Comparison of ENCODE assay signal across 8 cellular contexts in genomic region chr21:34020005-34020847, GRCh38. TPM values are rescaled to one million over a fixed set of nuclear protein-coding genes. Genes with fewer than 3 reads are reported as not detected.
A peak's percentile ranks its signal among the peaks of the same experiment; 100 is the strongest.
DNase-seq lines count a peak whose midpoint lies in the region; ATAC-seq and TF ChIP-seq lines count a peak whose summit lies in the region.

No MANE protein-coding gene starts in this region.

- H3K9ac ChIP-seq in BLaER1 (peak overlapping the region; percentile 21; the same call in 1 of the 2 replicates), mesendoderm (ENCODE audit: low read length) (no peak overlapping the region)

- no peaks in the 10 kb centered on the region for H3K27me3 ChIP-seq in BLaER1
- no peaks in the 10 kb centered on the region for H3K27me3 ChIP-seq in thyroid gland
- H3K27me3 ChIP-seq in mesendoderm (ENCODE audit: insufficient read depth, low read length, poor library complexity) = no peaks in the 10 kb centered on the region

- H3K4me3 ChIP-seq in BLaER1 = no peak overlapping the region
- no peak overlapping the region for H3K4me3 ChIP-seq in coronary artery
- no peak overlapping the region for H3K4me3 ChIP-seq in thyroid gland (replicated peaks in 1 of 3)
- no peak overlapping the region for H3K4me3 ChIP-seq in mesendoderm (ENCODE audit: low read length)

- no peak overlapping the region for H2BK5ac ChIP-seq in mesendoderm (ENCODE audit: low read length)

- peak overlapping the region; percentile 63 for H3K4me2 ChIP-seq in BLaER1
- H3K4me2 ChIP-seq in mesendoderm (ENCODE audit: low read length) = no peak overlapping the region

- ATAC-seq in GM19043 (IDR thresholded peaks at IDR 0.05; ENCODE audit: low read depth, unreplicated experiment) (peak; percentile 35), HG03354 (IDR thresholded peaks at IDR 0.05; ENCODE audit: poor library complexity, severe bottlenecking, unreplicated experiment) (peak; percentile 47), sciatic nerve (peak; percentile 57)

- H3K36me3 ChIP-seq in BLaER1 = no peaks in the 10 kb centered on the region
- H3K36me3 ChIP-seq in thyroid gland = no peaks in the 10 kb centered on the region
- H3K36me3 ChIP-seq in mesendoderm (ENCODE audit: control insufficient read depth, insufficient read depth, low read length) = no peaks in the 10 kb centered on the region

- no peak overlapping the region for H4K8ac ChIP-seq in mesendoderm (ENCODE audit: low read depth, low read length)

- no peak overlapping the region for H3K4ac ChIP-seq in mesendoderm (ENCODE audit: low read depth, low read length)

- no peaks in the 10 kb centered on the region for H4K20me1 ChIP-seq in BLaER1

- no peak overlapping the region for H2BK120ac ChIP-seq in mesendoderm (ENCODE audit: low read depth, low read length)

- H3K27ac ChIP-seq in BLaER1 = peak overlapping the region; percentile 75
- no peak overlapping the region for H3K27ac ChIP-seq in coronary artery
- no peak overlapping the region for H3K27ac ChIP-seq in thyroid gland
- H3K27ac ChIP-seq in mesendoderm (ENCODE audit: low read depth, low read length) = no peak overlapping the region

- WGBS in thyroid gland, 2 donors = 65 to 78% methylated on average over 6 of the region's 6 CpGs
- WGBS in mesendoderm (ENCODE audit: extremely low coverage, insufficient coverage, low lambda C conversion rate) = no CpG with 5 or more reads among the region's 6 CpGs

- peaks cover 67% of the 10 kb centered on the region for H3K4me1 ChIP-seq in BLaER1
- peaks cover 15 to 24% of the 10 kb centered on the region in 2 donors for H3K4me1 ChIP-seq in thyroid gland
- H3K4me1 ChIP-seq in mesendoderm (ENCODE audit: control insufficient read depth, low read depth, low read length) = peaks cover 5% of the 10 kb centered on the region

- no peak for TF ChIP-seq POLR2A in thyroid gland (IDR thresholded peaks at IDR 0.05)

- no peak overlapping the region for H3K18ac ChIP-seq in mesendoderm (ENCODE audit: low read length)

- H4K5ac ChIP-seq in mesendoderm (ENCODE audit: low read length) = no peak overlapping the region

- H3K23ac ChIP-seq in mesendoderm (ENCODE audit: low read length) = no peak overlapping the region

- DNase-seq in SIG-M5 (lab: John Stamatoyannopoulos, UW) (peak; percentile 84), sciatic nerve (ENCODE audit: low spot score) (no peak), coronary artery (ENCODE audit: low spot score) (no peak), thyroid gland (no peak), mesendoderm (no peak)

- no peak overlapping the region for H3K56ac ChIP-seq in mesendoderm (ENCODE audit: low read length)

- no peak overlapping the region for H2AK5ac ChIP-seq in mesendoderm (ENCODE audit: low read length)

- no peak overlapping the region for H2BK15ac ChIP-seq in mesendoderm (replicated peaks; ENCODE audit: low read depth)

- H3K79me1 ChIP-seq in mesendoderm (ENCODE audit: low read length) = no peaks in the 10 kb centered on the region

- no peaks in the 10 kb centered on the region for H3K79me2 ChIP-seq in mesendoderm (ENCODE audit: control insufficient read depth, insufficient read depth, low read length)

- H3K9me3 ChIP-seq in BLaER1 = peaks cover 15% of the 10 kb centered on the region
- H3K9me3 ChIP-seq in thyroid gland = no peaks in the 10 kb centered on the region

- intact Hi-C loops in sciatic nerve (cut with DNase I) (no loop called here), thyroid gland (cut with DNase I) (no loop called here)

- no peak for TF ChIP-seq CTCF in coronary artery (IDR thresholded peaks at IDR 0.05)
- TF ChIP-seq CTCF in thyroid gland (IDR thresholded peaks at IDR 0.05) = no peak

RNA-seq across cellular contexts. Expression of gene MRPS6, which starts 53.2 kb away (rescaled TPM):
- total RNA-seq in sciatic nerve = 142 TPM
- total RNA-seq in thyroid gland = 100 to 1,000 TPM in 1 of 4 donors, 10 to 100 TPM in 3; 64.9 to 104 (median 75.9) TPM
- 190 TPM for polyA plus RNA-seq in mesendoderm (2013, experiment 1 of 2)
- 187 TPM for polyA plus RNA-seq in mesendoderm (2013, experiment 2 of 2)

RNA-seq across cellular contexts. Expression of gene SLC5A3, which starts 53.2 kb away (rescaled TPM):
- total RNA-seq in sciatic nerve (67.7 TPM), thyroid gland (100 to 1,000 TPM; 125 to 171 (median 161) TPM)
- polyA plus RNA-seq in mesendoderm (2013, experiment 1 of 2) = 2.9 TPM
- 2.9 TPM for polyA plus RNA-seq in mesendoderm (2013, experiment 2 of 2)
